Comparison of ENCODE assay signal across 11 cellular contexts in genomic region chr1:91781371-91781825, GRCh38.
DNase-seq lines count a peak whose midpoint lies in the region; ATAC-seq and TF ChIP-seq lines count a peak whose summit lies in the region.
"Had no signal": no experiment of that assay in that cellular context is flagged by ENCODE, and none has a peak within 500 bp of the region (broad histone marks: within the 10 kb centered on the region; RNA-seq: fewer than 3 reads in every experiment).

No MANE protein-coding gene starts in this region.

- no peaks in the 10 kb centered on the region for H3K9me3 Mint-ChIP-seq in endodermal cell
- no peaks in the 10 kb centered on the region for H3K9me3 Mint-ChIP-seq in osteocyte (ENCODE audit: unreplicated experiment)
- H3K9me3 Mint-ChIP-seq: stimulated activated naive CD8-positive, alpha-beta T cell treated with anti-CD3 and anti-CD28 coated beads, Interleukin-15, Interleukin-2, amounts not matched to agents 100 ng/mL and 50 ng/mL, for 24 hours had no signal

- peaks cover 3% of the 10 kb centered on the region for H3K4me1 ChIP-seq in endodermal cell (ENCODE audit: control insufficient read depth, insufficient read depth, low read length)
- H3K4me1 ChIP-seq in upper lobe of right lung = peaks cover 33% of the 10 kb centered on the region

- WGBS in endodermal cell (ENCODE audit: insufficient coverage in 1 of 2, insufficient read length in 1 of 2), 2 experiments = 88 to 95% methylated on average over 2 to 4 of the region's 4 CpGs

- H3K36me3 ChIP-seq in BJ (ENCODE audit: control insufficient read depth, insufficient read depth, low read length) = no peaks in the 10 kb centered on the region
- no peaks in the 10 kb centered on the region for H3K36me3 ChIP-seq in endodermal cell (ENCODE audit: control insufficient read depth, insufficient read depth, low read length)
- H3K36me3 ChIP-seq in upper lobe of right lung = no peaks in the 10 kb centered on the region

- POLR2A ChIA-PET in BJ (lab: Charles Lee) = no interaction called here

- H3K4me3 ChIP-seq in BJ (ENCODE audit: low read depth, low read length) (no peak overlapping the region), endodermal cell (ENCODE audit: low read length) (no peak overlapping the region), upper lobe of right lung (no peak overlapping the region)
- H3K4me3 ChIP-seq: skin epidermis had no signal

- H3K27ac ChIP-seq in endodermal cell (ENCODE audit: low read depth, low read length) (no peak overlapping the region), substantia nigra (ENCODE audit: low read depth, low read length, poor library complexity, severe bottlenecking) (no peak overlapping the region), upper lobe of right lung (no peak overlapping the region)

- no peaks in the 10 kb centered on the region for H3K36me3 Mint-ChIP-seq in endodermal cell (ENCODE audit: low read depth)
- H3K36me3 Mint-ChIP-seq in osteocyte (ENCODE audit: unreplicated experiment) = peaks cover 15% of the 10 kb centered on the region

- H3K27me3 ChIP-seq in BJ (ENCODE audit: control insufficient read depth, insufficient read depth, low read length) = no peaks in the 10 kb centered on the region
- no peaks in the 10 kb centered on the region for H3K27me3 ChIP-seq in endodermal cell (ENCODE audit: control insufficient read depth, insufficient read depth, low read length, poor library complexity, severe bottlenecking)
- no peaks in the 10 kb centered on the region for H3K27me3 ChIP-seq in upper lobe of right lung

- CTCF ChIA-PET in BJ (lab: Yijun Ruan, JAX) = interaction anchor here (1.1 kb wide), 1 partner anchor 45 kb away, joined by 3 read pairs; no protein-coding TSS in a partner anchor

- H3K4me1 Mint-ChIP-seq in endodermal cell (peaks cover 40% of the 10 kb centered on the region), osteocyte (ENCODE audit: unreplicated experiment) (peaks cover 48% of the 10 kb centered on the region)

- peak overlapping the region; percentile 22 for H3K27ac Mint-ChIP-seq in endodermal cell
- peak overlapping the region; percentile 94 for H3K27ac Mint-ChIP-seq in osteocyte (ENCODE audit: unreplicated experiment)
- H3K27ac Mint-ChIP-seq: stimulated activated naive CD8-positive, alpha-beta T cell treated with anti-CD3 and anti-CD28 coated beads, Interleukin-15, Interleukin-2, amounts not matched to agents 100 ng/mL and 50 ng/mL, for 24 hours had no signal

- intact Hi-C loops in upper lobe of right lung (cut with DNase I) = no loop called here

- DNase-seq in BJ (ENCODE audit: low read depth) = peak; percentile 65
- DNase-seq in NCI-H526 treated with DMSO at 0.1 percent for 48 hours (lab: John Stamatoyannopoulos, UW) = peak; percentile 85
- no peak for DNase-seq in endodermal cell
- no peak for DNase-seq in osteocyte (ENCODE audit: extremely low spot score, unreplicated experiment)
- DNase-seq in substantia nigra (lab: John Stamatoyannopoulos, UW) = no peak
- DNase-seq in upper lobe of right lung = no peak
- DNase-seq: KBM-7 had no signal

- H3K4me3 Mint-ChIP-seq in endodermal cell (no peak overlapping the region), osteocyte (ENCODE audit: unreplicated experiment) (no peak overlapping the region)
- H3K4me3 Mint-ChIP-seq: stimulated activated naive CD8-positive, alpha-beta T cell treated with anti-CD3 and anti-CD28 coated beads, Interleukin-15, Interleukin-2, amounts not matched to agents 100 ng/mL and 50 ng/mL, for 24 hours had no signal

- TF ChIP-seq CTCF in BJ (IDR thresholded peaks at IDR 0.05; ENCODE audit: insufficient read depth, low read depth, low read length) = no peak
- no peak for TF ChIP-seq CTCF in endodermal cell (conservative IDR thresholded peaks at IDR 0.05)
- TF ChIP-seq CTCF in osteocyte (IDR thresholded peaks at IDR 0.05) = no peak
- no peak for TF ChIP-seq CTCF in upper lobe of right lung (IDR thresholded peaks at IDR 0.05)

- H3K9me3 ChIP-seq in endodermal cell (ENCODE audit: control insufficient read depth, low read length) (no peaks in the 10 kb centered on the region), upper lobe of right lung (no peaks in the 10 kb centered on the region)

- no peak for ATAC-seq in upper lobe of right lung
- ATAC-seq in GM19351 (IDR thresholded peaks at IDR 0.05; ENCODE audit: unreplicated experiment) = no peak
- ATAC-seq in GM21723 (IDR thresholded peaks at IDR 0.05; ENCODE audit: unreplicated experiment) = no peak

- H3K27me3 Mint-ChIP-seq in endodermal cell (ENCODE audit: insufficient read depth) (peaks cover 3% of the 10 kb centered on the region), osteocyte (ENCODE audit: unreplicated experiment) (no peaks in the 10 kb centered on the region)
- H3K27me3 Mint-ChIP-seq: stimulated activated naive CD8-positive, alpha-beta T cell treated with anti-CD3 and anti-CD28 coated beads, Interleukin-15, Interleukin-2, amounts not matched to agents 100 ng/mL and 50 ng/mL, for 24 hours had no signal

- H3K9ac ChIP-seq in endodermal cell (ENCODE audit: extremely low read depth, low read length, poor library complexity, severe bottlenecking) = no peak overlapping the region

Comparison
In these comparisons a context has a peak if more than half of its experiments do, and no peak if none do; other contexts are left out.
1. DNase-seq: peak in BJ (single experiment) and NCI-H526 treated with DMSO at 0.1 percent for 48 hours (single experiment); none in endodermal cell (single experiment), osteocyte (single experiment), substantia nigra (0 of 49) and upper lobe of right lung (single experiment).